Comparison of ENCODE assay signal across 3 cellular contexts in genomic region chr5:680836-681235, GRCh38. TPM values are rescaled to one million over a fixed set of nuclear protein-coding genes. Genes with fewer than 3 reads are reported as not detected.
"Had no signal": no experiment of that assay in that cellular context is flagged by ENCODE, and none has a peak within 500 bp of the region (broad histone marks: within the 10 kb centered on the region; RNA-seq: fewer than 3 reads in every experiment).

No MANE protein-coding gene starts in this region.

RNA-seq across cellular contexts. Expression of gene TPPP, which starts 12.3 kb away (rescaled TPM):
- total RNA-seq: activated CD4-positive, alpha-beta T cell treated with anti-CD3 and anti-CD28 coated beads, Interleukin-2, amount 10 ng/mL, durations not matched to agents 24 days and 14 days; LHCN-M2 had no signal
- polyA plus RNA-seq: IgD-negative memory B cell had no signal
